Comparison of ENCODE assay signal across 27 cellular contexts in the genomic region with DNA sequence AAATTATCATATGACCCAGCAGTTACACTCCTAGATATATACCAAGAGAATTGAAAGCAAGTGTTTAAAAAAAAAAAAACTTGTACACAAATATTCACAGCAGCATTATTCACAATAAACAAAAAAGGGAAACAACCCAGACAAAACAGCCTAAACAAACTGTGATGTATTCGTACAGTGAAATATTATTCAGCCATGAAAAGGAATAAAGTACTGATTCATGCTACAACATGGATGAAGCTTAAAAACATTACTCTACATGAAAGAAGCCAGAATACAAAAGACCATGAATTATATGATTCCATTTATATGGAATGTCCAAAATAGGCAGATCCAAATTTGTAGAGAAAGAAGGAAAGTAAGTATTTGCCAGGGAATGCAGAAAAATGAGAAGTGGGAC.
"Had no signal": no experiment of that assay in that cellular context is flagged by ENCODE, and none has a peak within 500 bp of the region (broad histone marks: within the 10 kb centered on the region; RNA-seq: fewer than 3 reads in every experiment).

No MANE protein-coding gene starts in this region.

- H3K4me3 ChIP-seq: stomach, suprapubic skin, testis, thoracic aorta, thyroid gland, tibial artery, tibial nerve, transverse colon, upper lobe of left lung, upper lobe of right lung, uterus, vagina had no signal

- FAIRE-seq: urothelium cell line had no signal

- ATAC-seq: stimulated activated effector memory CD8-positive, alpha-beta T cell treated with anti-CD3 and anti-CD28 coated beads, Interleukin-12 subunit alpha, Interleukin-12 subunit beta, amount 100 ng/mL, for 72 hours; stimulated activated memory B cell treated with anti-CD40 and anti-IgM and Interleukin-4, amounts not matched to agents 10 μg/mL and 1 μg/mL and 100 μg/mL, for 72 hours; stimulated activated naive B cell treated with anti-CD40 and anti-IgM and Interleukin-4, amounts not matched to agents 10 μg/mL and 1 μg/mL and 100 μg/mL, for 72 hours; stimulated activated naive CD8-positive, alpha-beta T cell treated with anti-CD3 and anti-CD28 coated beads, Interleukin-15, amount 100 ng/mL, for 72 hours; stimulated activated naive CD8-positive, alpha-beta T cell treated with anti-CD3 and anti-CD28 coated beads, Interleukin-15, Interleukin-2, amounts not matched to agents 100 U/mL and 50 U/mL, for 24 hours; upper lobe of right lung had no signal

- H3K4me1 ChIP-seq: suprapubic skin, testis, thyroid gland, tibial artery, tibial nerve, transverse colon, upper lobe of left lung, upper lobe of right lung, uterus, vagina had no signal

- H3K27me3 ChIP-seq: stomach, suprapubic skin, testis, thyroid gland, tibial artery, tibial nerve, transverse colon, upper lobe of left lung, upper lobe of right lung, uterus, vagina had no signal

- H3K36me3 ChIP-seq: suprapubic skin, thoracic aorta, thyroid gland, transverse colon, upper lobe of left lung, upper lobe of right lung, uterus, vagina had no signal

- H3K27ac ChIP-seq: stomach, suprapubic skin, testis, thoracic aorta, thyroid gland, tibial artery, tibial nerve, transverse colon, upper lobe of left lung, upper lobe of right lung, uterus, vagina had no signal

- DNase-seq: stimulated activated CD4-positive, alpha-beta T cell treated with anti-CD3 and anti-CD28 coated beads, Interleukin-2, amount 100 ng/mL, for 48 hours; stimulated activated CD4-positive, alpha-beta T cell treated with anti-CD3 and anti-CD28 coated beads, Interleukin-4, amount 100 ng/mL, for 1 hour; stimulated activated CD4-positive, alpha-beta T cell treated with anti-CD3 and anti-CD28 coated beads, Interleukin-4, amount 100 ng/mL, for 24 hours; stimulated activated CD4-positive, alpha-beta T cell treated with anti-CD3 and anti-CD28 coated beads, Interleukin-4, amount 100 ng/mL, for 4 hours; stimulated activated CD8-positive, alpha-beta memory T cell treated with anti-CD3 and anti-CD28 coated beads, Interleukin-4, amount 100 ng/mL, for 48 hours; stimulated activated naive B cell treated with anti-CD40 and anti-IgM and Interleukin-4, amounts not matched to agents 10 μg/mL and 1 μg/mL and 100 μg/mL, for 72 hours; stimulated activated naive CD4-positive, alpha-beta T cell; stimulated activated naive CD4-positive, alpha-beta T cell treated with Interleukin-2 at 50 U/mL for 16 hours; stimulated activated naive CD8-positive, alpha-beta T cell treated with anti-CD3 and anti-CD28 coated beads, Interleukin-15, amount 100 ng/mL, for 72 hours; stimulated activated naive CD8-positive, alpha-beta T cell treated with anti-CD3 and anti-CD28 coated beads, Interleukin-15, Interleukin-2, amounts not matched to agents 100 U/mL and 50 U/mL, for 24 hours; stomach; substantia nigra; testis; thyroid gland; tibial artery; transverse colon; trophoblast cell; upper lobe of left lung; upper lobe of right lung; uterus had no signal

- H3K9me3 ChIP-seq: stomach, suprapubic skin, testis, thoracic aorta, thyroid gland, tibial artery, tibial nerve, transverse colon, upper lobe of left lung, upper lobe of right lung, uterus, vagina had no signal
